ENCODE assay signal across 14 cellular contexts in the genomic region with DNA sequence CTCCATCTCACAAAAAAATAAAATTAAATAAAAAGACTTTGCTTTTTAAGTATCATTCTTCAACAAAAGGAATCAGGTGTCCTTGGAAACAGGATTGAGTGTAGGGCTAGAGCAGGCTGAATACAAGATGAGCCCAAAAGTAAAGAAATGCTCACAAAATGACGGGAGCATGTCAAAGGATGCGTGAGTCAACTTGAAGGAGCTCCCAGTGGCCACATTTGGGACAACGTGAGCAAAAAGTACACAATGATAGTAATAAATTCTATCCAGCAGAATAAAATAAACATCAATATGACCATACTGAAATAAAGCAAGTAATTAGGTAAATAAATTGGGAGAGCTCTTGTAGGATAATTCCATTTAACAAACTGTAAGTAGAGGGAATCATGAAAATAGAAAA.
"Had no signal": no experiment of that assay in that cellular context is flagged by ENCODE, and none has a peak within 500 bp of the region (broad histone marks: within the 10 kb centered on the region; RNA-seq: fewer than 3 reads in every experiment).

No MANE protein-coding gene starts in this region.

- H3K4me1 ChIP-seq: foreskin keratinocyte had no signal

- H3K9me3 ChIP-seq: lower lobe of right lung, sigmoid colon, stomach, thoracic aorta, upper lobe of right lung had no signal

- H3K27me3 ChIP-seq: cardiac muscle cell, foreskin keratinocyte, hepatocyte, sigmoid colon, stomach, upper lobe of right lung had no signal

- H3K4me3 ChIP-seq: cardiac muscle cell, hepatocyte, lower lobe of right lung, sigmoid colon, stomach, thoracic aorta, upper lobe of right lung had no signal

- H3K36me3 ChIP-seq: cardiac muscle cell, lower lobe of right lung, sigmoid colon, stomach, thoracic aorta, upper lobe of right lung had no signal

- H3K27ac ChIP-seq: cardiac muscle cell, epithelial cell of prostate, foreskin keratinocyte, hepatocyte, lower lobe of right lung, stomach, upper lobe of right lung, VCaP had no signal

- DNase-seq: activated CD4-positive, CD25-positive, alpha-beta regulatory T cell treated with anti-CD3 and anti-CD28 coated beads, Interleukin-2, amount 50 U/mL, for 72 hours; foreskin keratinocyte; lower lobe of right lung; natural killer cell; nucleus accumbens; sigmoid colon; stimulated activated CD4-positive, alpha-beta T cell treated with anti-CD3 and anti-CD28 coated beads, Interleukin-4, amount 100 ng/mL, for 24 hours; upper lobe of right lung had no signal
